ENCODE assay signal across 1 cellular context in the genomic region with DNA sequence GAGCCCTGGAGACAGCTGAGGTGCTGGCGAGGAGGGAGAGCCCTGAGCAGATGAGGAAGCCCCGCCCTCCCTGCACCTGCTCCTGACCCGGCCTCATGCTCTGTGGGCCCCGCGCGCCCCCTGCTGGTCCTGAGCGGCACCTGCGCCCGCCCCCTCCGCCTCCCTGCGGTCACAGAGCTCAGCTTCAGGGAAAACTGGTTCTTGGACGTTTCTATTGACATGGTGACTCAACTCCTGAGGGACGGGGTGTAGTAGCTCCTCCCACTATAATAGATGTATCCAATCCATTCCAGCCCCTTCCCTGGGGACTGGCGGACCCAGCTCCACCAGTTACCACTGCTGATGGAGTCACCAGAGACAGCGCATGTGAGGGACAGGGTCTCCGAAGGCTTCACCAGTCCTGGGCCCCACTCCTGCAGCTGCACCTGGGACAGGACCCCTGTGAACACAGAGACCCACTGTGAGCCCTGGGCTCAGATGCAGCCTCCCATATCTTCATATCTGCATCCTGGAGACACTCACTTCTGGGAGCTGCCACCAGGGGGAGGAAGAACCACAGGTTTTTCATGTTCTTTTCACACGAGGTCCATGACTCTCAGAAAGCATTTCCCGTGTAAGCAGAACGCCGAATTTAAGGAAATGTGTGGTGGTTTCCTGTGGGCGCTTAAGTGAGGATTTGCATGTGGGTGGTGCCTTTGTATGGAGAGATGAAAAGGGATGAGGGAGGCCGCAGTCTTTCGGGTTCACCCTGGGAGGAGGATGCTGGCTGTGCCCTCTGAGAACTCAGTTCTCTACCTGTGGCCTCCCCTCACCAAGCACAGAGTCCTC.
A peak's percentile ranks its signal among the peaks of the same experiment; 100 is the strongest.
TF ChIP-seq lines count a peak whose summit lies in the region.

No MANE protein-coding gene starts in this region.

TF ChIP-seq in HepG2, 621 proteins besides CTCF, POLR2A, EP300 and RAD21 (continued from another document):
- TF ChIP-seq CEBPZ (IDR thresholded peaks at IDR 0.05; ENCODE audit: low read length) (no peak), FUBP1 (CRISPR knock-in tag; IDR thresholded peaks at IDR 0.05; ENCODE audit: borderline replicate concordance) (no peak), ZNF260 (CRISPR knock-in tag; IDR thresholded peaks at IDR 0.05; ENCODE audit: borderline replicate concordance, low read depth) (no peak), RBFOX2 (IDR thresholded peaks at IDR 0.05; ENCODE audit: low read depth, low read length) (no peak), ZNF33B (CRISPR knock-in tag; IDR thresholded peaks at IDR 0.05) (no peak), NFYC (CRISPR knock-in tag; IDR thresholded peaks at IDR 0.05) (no peak), ZBTB20 (CRISPR knock-in tag; IDR thresholded peaks at IDR 0.05; ENCODE audit: borderline replicate concordance, low read depth) (no peak), ERF (CRISPR knock-in tag; IDR thresholded peaks at IDR 0.05) (no peak), HNRNPLL (IDR thresholded peaks at IDR 0.05; ENCODE audit: low read depth, low read length, poor library complexity, severe bottlenecking) (peak; percentile 29), GABPA (IDR thresholded peaks at IDR 0.05; ENCODE audit: low read depth, low read length) (no peak), GABPA (CRISPR knock-in tag; IDR thresholded peaks at IDR 0.05; ENCODE audit: low read depth) (no peak), SOX5 (CRISPR knock-in tag; IDR thresholded peaks at IDR 0.05; ENCODE audit: borderline replicate concordance) (no peak), SIN3A (IDR thresholded peaks at IDR 0.05; ENCODE audit: borderline replicate concordance, low read depth, low read length) (peak; percentile 25; the same call in 1 of the 2 replicates), TERF1 (CRISPR knock-in tag; IDR thresholded peaks at IDR 0.05) (0 out of 2 replicates have a peak, but pooled peaks have one; percentile 19), PLRG1 (conservative IDR thresholded peaks at IDR 0.05) (no peak), GMEB1 (CRISPR knock-in tag; IDR thresholded peaks at IDR 0.05; ENCODE audit: borderline replicate concordance) (no peak), MEF2D (CRISPR knock-in tag; IDR thresholded peaks at IDR 0.05) (no peak), IRF1 (CRISPR knock-in tag; IDR thresholded peaks at IDR 0.05; ENCODE audit: low read depth) (no peak), YY1 (IDR thresholded peaks at IDR 0.05; ENCODE audit: insufficient read depth, insufficient replicate concordance, low read depth, low read length) (peak; percentile 14), ARHGAP35 (CRISPR knock-in tag; IDR thresholded peaks at IDR 0.05; ENCODE audit: borderline replicate concordance) (no peak), PHF5A (CRISPR knock-in tag; IDR thresholded peaks at IDR 0.05; ENCODE audit: low read depth, unreplicated experiment) (no peak), RARG (CRISPR knock-in tag; IDR thresholded peaks at IDR 0.05; ENCODE audit: low read depth) (no peak), GTF2F1 (IDR thresholded peaks at IDR 0.05; ENCODE audit: low read length) (no peak), PHF21A (CRISPR knock-in tag; IDR thresholded peaks at IDR 0.05) (no peak), HOXA3 (CRISPR knock-in tag; IDR thresholded peaks at IDR 0.05) (0 out of 2 replicates have a peak, but pooled peaks have one; percentile 10), GPN1 (CRISPR knock-in tag; IDR thresholded peaks at IDR 0.05; ENCODE audit: borderline replicate concordance) (no peak), ATF7 (IDR thresholded peaks at IDR 0.05) (no peak), ATF7 (CRISPR knock-in tag; IDR thresholded peaks at IDR 0.05) (no peak)
- TF ChIP-seq, protein P1, sequence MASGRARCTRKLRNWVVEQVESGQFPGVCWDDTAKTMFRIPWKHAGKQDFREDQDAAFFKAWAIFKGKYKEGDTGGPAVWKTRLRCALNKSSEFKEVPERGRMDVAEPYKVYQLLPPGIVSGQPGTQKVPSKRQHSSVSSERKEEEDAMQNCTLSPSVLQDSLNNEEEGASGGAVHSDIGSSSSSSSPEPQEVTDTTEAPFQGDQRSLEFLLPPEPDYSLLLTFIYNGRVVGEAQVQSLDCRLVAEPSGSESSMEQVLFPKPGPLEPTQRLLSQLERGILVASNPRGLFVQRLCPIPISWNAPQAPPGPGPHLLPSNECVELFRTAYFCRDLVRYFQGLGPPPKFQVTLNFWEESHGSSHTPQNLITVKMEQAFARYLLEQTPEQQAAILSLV (CRISPR knock-in tag; IDR thresholded peaks at IDR 0.05; ENCODE audit: borderline replicate concordance), result no peak
